26 cellular contexts compared by ENCODE assay signal in genomic region chr2:197885587-197885986, GRCh38.
"Had no signal": no experiment of that assay in that cellular context is flagged by ENCODE, and none has a peak within 500 bp of the region (broad histone marks: within the 10 kb centered on the region; RNA-seq: fewer than 3 reads in every experiment).

No MANE protein-coding gene starts in this region.

- H3K36me3 ChIP-seq: adrenal gland, Peyer's patch had no signal

- H3K4me1 ChIP-seq: Peyer's patch had no signal

- H3K27ac ChIP-seq: adrenal gland, Peyer's patch had no signal

- H3K27me3 ChIP-seq: adrenal gland, Peyer's patch had no signal

- DNase-seq: activated CD4-positive, alpha-beta T cell treated with anti-CD3 and anti-CD28 coated beads, Interleukin-2, amount 10 ng/mL, durations not matched to agents 24 days and 14 days; activated CD4-positive, alpha-beta T cell treated with anti-CD3 and anti-CD28 coated beads, Interleukin-2, amount 50 U/mL, for 4 hours; activated CD8-positive, alpha-beta T cell treated with anti-CD3 and anti-CD28 coated beads for 36 hours; activated effector memory CD4-positive, alpha-beta T cell treated with anti-CD3 and anti-CD28 coated beads, Interleukin-2, amount 50 U/mL, for 16 hours; activated naive CD4-positive, alpha-beta T cell; activated naive CD4-positive, alpha-beta T cell treated with anti-CD3 and anti-CD28 coated beads, Interleukin-2, amount 50 U/mL, for 16 hours; activated naive CD8-positive, alpha-beta T cell treated with anti-CD3 and anti-CD28 coated beads, Interleukin-2, amount 10 ng/mL, durations not matched to agents 7 days and 5 days; activated T-cell treated with anti-CD3 and anti-CD28 coated beads, Interleukin-2, amount 50 U/mL, for 1 hour; activated T-cell treated with anti-CD3 and anti-CD28 coated beads, Interleukin-2, amount 50 U/mL, for 72 hours; adrenal gland; caudate nucleus; cerebellar nuclear complex; MM.1S; MV-4-11; NCI-H1092; NCI-H1436 treated with DMSO at 0.1 percent for 48 hours; NCI-H1694 treated with DMSO at 0.1 percent for 48 hours; NCI-H2029; NCI-H510A; NCI-H526; NCI-H748 treated with DMSO at 0.1 percent for 48 hours; NK-92 treated with Interleukin-12 subunit alpha and Interleukin-12 subunit beta, amount 100 ng/mL, for 24 hours; PC-3; Peyer's patch; RPMI8226 had no signal

- H3K4me3 ChIP-seq: adrenal gland, Peyer's patch had no signal

- H3K9me3 ChIP-seq: adrenal gland, Peyer's patch had no signal

- ATAC-seq: activated CD8-positive, alpha-beta T cell treated with anti-CD3 and anti-CD28 coated beads for 36 hours; activated T-cell treated with anti-CD3 and anti-CD28 coated beads, Interleukin-2, amount 50 U/mL, for 72 hours; activated T-helper 17 cell treated with anti-CD3 and anti-CD28 coated beads, Interleukin-2, amount 50 U/mL, for 72 hours; PC-3 had no signal
